In genomic region chr7:107890962-107891618, GRCh38 we compare ENCODE assay signal across 8 cellular contexts. TPM values are rescaled to one million over a fixed set of nuclear protein-coding genes. Genes with fewer than 3 reads are reported as not detected.
A peak's percentile ranks its signal among the peaks of the same experiment; 100 is the strongest.
DNase-seq lines count a peak whose midpoint lies in the region; ATAC-seq, FAIRE-seq and TF ChIP-seq lines count a peak whose summit lies in the region.

Gene DLD (plus strand): TSS chr7:107891183. CDS start chr7:107891251, 68 bp downstream.

- no peaks in the 10 kb centered on the region for H3K9me1 ChIP-seq in endothelial cell of umbilical vein (replicated peaks; ENCODE audit: control insufficient read depth, extremely low read depth, insufficient read depth, low read length)

- in situ Hi-C loops in Caki2 (cut with HindIII; ENCODE audit: low pct_unique_long_range_greater_than_20kb, low sequenced_read_pairs), result no loop called here

- H3K27ac ChIP-seq in HUES64 (ENCODE audit: low read depth, low read length), result peak within 1 kb of the TSS; percentile 69; the same call in 1 of the 2 replicates
- peak within 1 kb of the TSS; percentile 33 for H3K27ac ChIP-seq in OCI-LY1 (ENCODE audit: low read depth, low read length, poor library complexity, severe bottlenecking)
- peak within 1 kb of the TSS; percentile 65 for H3K27ac ChIP-seq in endothelial cell of umbilical vein (ENCODE audit: insufficient read depth, low read depth, low read length)

- H3K4me3 ChIP-seq in HUES64 (ENCODE audit: low read length) (peak within 1 kb of the TSS; percentile 87), OCI-LY1 (ENCODE audit: low read depth, low read length, poor library complexity, severe bottlenecking) (peak within 1 kb of the TSS; percentile 75), endothelial cell of umbilical vein (replicated peaks in 1 of 3; ENCODE audit: insufficient read depth in 1 of 3, low read depth in 1 of 3, low read length in 3 of 3) (peak within 1 kb of the TSS; percentile 59 to 85 (median 62)), mononuclear cell (ENCODE audit: low read length) (peak within 1 kb of the TSS; percentile 66)

- no peaks in the 10 kb centered on the region for H3K27me3 ChIP-seq in HUES64 (ENCODE audit: insufficient read depth, low read length)
- no peaks in the 10 kb centered on the region for H3K27me3 ChIP-seq in OCI-LY1 (ENCODE audit: insufficient read depth, low read length)
- peaks cover 3 to 8% of the 10 kb centered on the region in 2 experiments for H3K27me3 ChIP-seq in endothelial cell of umbilical vein (ENCODE audit: control insufficient read depth in 2 of 2, insufficient read depth in 2 of 2, low read length in 2 of 2)
- no peaks in the 10 kb centered on the region for H3K27me3 ChIP-seq in mononuclear cell (ENCODE audit: insufficient read depth, low read length)

- H3K4me2 ChIP-seq in OCI-LY1 (ENCODE audit: low read length) (peak within 1 kb of the TSS; percentile 93), endothelial cell of umbilical vein (ENCODE audit: insufficient read depth, low read length) (peak within 1 kb of the TSS; percentile 95)

- POLR2A ChIA-PET in endothelial cell of umbilical vein (lab: Charles Lee), result no interaction called here

- H3K9me3 ChIP-seq in HUES64 (ENCODE audit: insufficient read depth, low read depth, low read length), result no peaks in the 10 kb centered on the region
- no peaks in the 10 kb centered on the region for H3K9me3 ChIP-seq in OCI-LY1 (ENCODE audit: low read length)
- H3K9me3 ChIP-seq in endothelial cell of umbilical vein (replicated peaks; ENCODE audit: control insufficient read depth, insufficient read depth, low read length), result no peaks in the 10 kb centered on the region
- no peaks in the 10 kb centered on the region for H3K9me3 ChIP-seq in mononuclear cell (ENCODE audit: low read depth, low read length)

- H4K20me1 ChIP-seq in OCI-LY1 (ENCODE audit: insufficient read depth, low read length) (no peaks in the 10 kb centered on the region), endothelial cell of umbilical vein (replicated peaks; ENCODE audit: control insufficient read depth, extremely low read depth, insufficient read depth, low read length) (no peaks in the 10 kb centered on the region)

- H3K4me1 ChIP-seq in HUES64 (ENCODE audit: insufficient read depth, low read length) (peaks cover 3% of the 10 kb centered on the region; the same call in 1 of the 2 replicates), OCI-LY1 (ENCODE audit: insufficient read depth, low read length, severe bottlenecking) (peaks cover 36% of the 10 kb centered on the region), endothelial cell of umbilical vein (ENCODE audit: control insufficient read depth, extremely low read depth, insufficient read depth, low read length) (peaks cover 24% of the 10 kb centered on the region), mononuclear cell (ENCODE audit: insufficient read depth, low read length) (peaks cover 31% of the 10 kb centered on the region)

- no peaks in the 10 kb centered on the region for H3F3A ChIP-seq in OCI-LY1 (ENCODE audit: insufficient read depth, low read length)

- no peaks in the 10 kb centered on the region for H3K9me2 ChIP-seq in OCI-LY1 (ENCODE audit: low read depth, low read length)

- WGBS in HUES64, result under 1% methylated on average over 54 of the region's 54 CpGs

- peak; percentile 93 for FAIRE-seq in endothelial cell of umbilical vein (lab: Jason Lieb, UNC)

- peak; percentile 98 for ATAC-seq in GM21423 (IDR thresholded peaks at IDR 0.05; ENCODE audit: unreplicated experiment)

- TF ChIP-seq POLR2A in endothelial cell of umbilical vein (IDR thresholded peaks at IDR 0.05; ENCODE audit: low read depth, low read length), result peak; percentile 77

- H3K9ac ChIP-seq in HUES64 (ENCODE audit: low read depth, low read length) (peak within 1 kb of the TSS; percentile 84), OCI-LY1 (ENCODE audit: low read length) (peak within 1 kb of the TSS; percentile 76), endothelial cell of umbilical vein (replicated peaks; ENCODE audit: extremely low read depth, insufficient read depth, low read length) (peak within 1 kb of the TSS; percentile 76)

- intact Hi-C loops in endothelial cell of umbilical vein (cut with micrococcal nuclease), result no loop called here

- CTCF ChIA-PET in endothelial cell of umbilical vein (lab: Charles Lee), result interaction anchor here (0.6 to 3.8 kb wide), 4 partner anchors 9 to 147 kb away, joined by 3 to 19 read pairs (median 5); partner anchors contain the start of gene CBLL1

- peaks cover 46% of the 10 kb centered on the region for H3K79me2 ChIP-seq in OCI-LY1 (ENCODE audit: insufficient read depth, low read length)
- H3K79me2 ChIP-seq in endothelial cell of umbilical vein (ENCODE audit: control insufficient read depth, insufficient read depth, low read length), result peaks cover 35% of the 10 kb centered on the region

- dilution Hi-C loops in endothelial cell of umbilical vein (cut with MboI; ENCODE audit: extremely low pct_ligation_motif_present, low sequenced_read_pairs), result no loop called here

- no TSS peak for BruUV-seq in endothelial cell of umbilical vein (replicated peaks; lab: Mats Ljungman, UMichigan)

- H3K36me3 ChIP-seq in HUES64 (ENCODE audit: insufficient read depth, low read length), result peaks cover 32% of the 10 kb centered on the region
- peaks cover 33% of the 10 kb centered on the region for H3K36me3 ChIP-seq in OCI-LY1 (ENCODE audit: insufficient read depth, low read length)
- peaks cover 0 to 2% of the 10 kb centered on the region in 2 experiments for H3K36me3 ChIP-seq in endothelial cell of umbilical vein (ENCODE audit: control insufficient read depth in 2 of 2, extremely low read depth in 1 of 2, insufficient read depth in 2 of 2, low read length in 2 of 2)

- peak within 1 kb of the TSS; percentile 77 for H2AFZ ChIP-seq in OCI-LY1 (ENCODE audit: low read length)
- peak within 1 kb of the TSS; percentile 75 for H2AFZ ChIP-seq in endothelial cell of umbilical vein (ENCODE audit: low read depth, low read length)

- TF ChIP-seq CTCF in OCI-LY1 (IDR thresholded peaks at IDR 0.05; ENCODE audit: low read length) (no peak), endothelial cell of umbilical vein (IDR thresholded peaks at IDR 0.05; ENCODE audit: extremely low read depth in 1 of 2, insufficient read depth in 1 of 2, low read depth in 1 of 2, low read length in 2 of 2) (no peak)

- DNase-seq in Caki2 (ENCODE audit: low read depth) (peak; percentile 90), endothelial cell of umbilical vein (ENCODE audit: low read depth, low spot score) (peak; percentile 93)
- peak; percentile 96 for DNase-seq in activated CD8-positive, alpha-beta memory T cell treated with anti-CD3 and anti-CD28 coated beads, Interleukin-2, amount 50 U/mL, for 48 hours
- DNase-seq in stimulated activated CD8-positive, alpha-beta memory T cell treated with anti-CD3 and anti-CD28 coated beads, Interleukin-4, amount 100 ng/mL, for 1 hour (ENCODE audit: low read depth in 2 of 2, low spot score in 1 of 2), result peak; percentile 75 to 83

TF ChIP-seq in endothelial cell of umbilical vein, 7 proteins besides CTCF, POLR2A, EP300 and RAD21:
- peak; percentile 65 for TF ChIP-seq MAX (IDR thresholded peaks at IDR 0.05; ENCODE audit: insufficient read depth, insufficient read length)
- no peak for TF ChIP-seq EZH2 (IDR thresholded peaks at IDR 0.05; ENCODE audit: borderline replicate concordance, low read depth, low read length, severe bottlenecking)
- TF ChIP-seq POLR2AphosphoS5 (IDR thresholded peaks at IDR 0.05; ENCODE audit: insufficient read depth, low read depth, low read length), result peak; percentile 65
- no peak for TF ChIP-seq JUN (IDR thresholded peaks at IDR 0.05; ENCODE audit: borderline replicate concordance, insufficient read depth, insufficient read length, low read depth)
TF ChIP-seq in endothelial cell of umbilical vein: peak in this region for 2.

RNA-seq across cellular contexts. Expression of gene DLD, which starts in this region (rescaled TPM):
- 8.1 and 35.6 TPM in 2 replicates for total RNA-seq in Caki2 (2014; rRNA removed; shearing (Covaris generic); ENCODE audit: low replicate concordance)
- 82.5 TPM for polyA plus RNA-seq in HUES64 (2013, experiment 1 of 2)
- 83.8 TPM for polyA plus RNA-seq in HUES64 (2013, experiment 2 of 2)
- 61.7 and 77.4 TPM in 2 replicates for total RNA-seq in endothelial cell of umbilical vein
- 72.0 and 95.0 TPM in 2 replicates for polyA plus RNA-seq in endothelial cell of umbilical vein
- polyA plus RNA-seq in endothelial cell of umbilical vein (2011; cell fraction: cytosol; rRNA removed), result 79.7 and 92.1 TPM in 2 replicates
- polyA plus RNA-seq in endothelial cell of umbilical vein (2011; cell fraction: nucleus; rRNA removed), result 100 and 125 TPM in 2 replicates
- 96.5 and 122 TPM in 2 replicates for polyA plus RNA-seq in endothelial cell of umbilical vein (2012)
- 68.4 and 81.1 TPM in 2 replicates for polyA minus RNA-seq in endothelial cell of umbilical vein
- polyA minus RNA-seq in endothelial cell of umbilical vein (2011; cell fraction: cytosol; rRNA and poly(A)+ RNA removed), result 39.4 TPM
- 35.9 and 48.0 TPM in 2 replicates for polyA minus RNA-seq in endothelial cell of umbilical vein (2011; cell fraction: nucleus; rRNA and poly(A)+ RNA removed)
- 118 TPM for total RNA-seq in mononuclear cell

Comparison
In these comparisons a context has a peak if more than half of its experiments do, and no peak if none do; other contexts are left out.
1. Peak in every context shown above with its lines: DNase-seq, ATAC-seq, H3K4me3 ChIP-seq and H3K27ac ChIP-seq.